8 cellular contexts compared by ENCODE assay signal in the genomic region with DNA sequence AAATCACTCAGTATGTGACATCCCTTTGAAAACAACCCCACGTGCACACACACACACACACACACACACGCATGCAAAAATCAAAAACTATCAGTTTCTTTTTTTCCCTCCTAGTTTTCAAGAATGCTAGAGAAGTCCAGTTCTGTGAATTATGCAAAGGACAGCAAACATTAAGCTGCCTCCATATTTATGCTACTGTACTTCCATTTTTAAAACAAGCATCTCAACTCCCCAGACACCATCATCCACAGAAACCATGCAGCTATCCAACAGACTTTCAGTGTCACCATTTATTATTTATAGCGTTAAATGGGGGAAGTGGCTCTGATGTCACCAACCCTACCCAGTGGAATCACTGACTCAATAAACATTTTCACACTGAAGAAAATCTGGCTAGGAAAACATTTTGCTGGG. TPM values are rescaled to one million over a fixed set of nuclear protein-coding genes. Genes with fewer than 3 reads are reported as not detected.
DNase-seq lines count a peak whose midpoint lies in the region; ATAC-seq, FAIRE-seq and TF ChIP-seq lines count a peak whose summit lies in the region.

No MANE protein-coding gene starts in this region.

- no peaks in the 10 kb centered on the region for H3K9me3 Mint-ChIP-seq in central memory CD8-positive, alpha-beta T cell
- H3K9me3 Mint-ChIP-seq in naive thymus-derived CD4-positive, alpha-beta T cell, result peaks cover 0 to 2% (median 0%) of the 10 kb centered on the region in 11 donors

- peaks cover 65% of the 10 kb centered on the region for H3K4me1 Mint-ChIP-seq in central memory CD8-positive, alpha-beta T cell
- H3K4me1 Mint-ChIP-seq in naive thymus-derived CD4-positive, alpha-beta T cell, result peaks cover 48 to 77% (median 73%) of the 10 kb centered on the region in 7 donors

- peak overlapping the region; percentile 91 for H3K27ac ChIP-seq in naive thymus-derived CD4-positive, alpha-beta T cell (ENCODE audit: low read depth, low read length)

- POLR2A ChIA-PET in naive thymus-derived CD4-positive, alpha-beta T cell (lab: Charles Lee), result interaction anchor here (0.6 to 4.7 kb wide), 9 partner anchors 8 to 617 kb away, joined by 3 to 41 read pairs (median 8); a partner anchor contains a TSS

- FAIRE-seq in HTR-8/SVneo (lab: Jason Lieb, UNC), result no peak

- TF ChIP-seq CTCF in GM12865 (IDR thresholded peaks at IDR 0.05; ENCODE audit: insufficient read depth, low read depth, low read length, missing control alignments), result no peak

- intact Hi-C loops in naive thymus-derived CD4-positive, alpha-beta T cell (cut with micrococcal nuclease), result loop anchor here (2.0 to 10.0 kb wide), 9 partner anchors 37 to 1912 kb away; a partner anchor contains a TSS

- no peaks in the 10 kb centered on the region for H3K27me3 ChIP-seq in naive thymus-derived CD4-positive, alpha-beta T cell (ENCODE audit: control insufficient read depth in 2 of 2, insufficient read depth in 2 of 2, low read length in 2 of 2)

- peaks cover 0 to 4% (median 0%) of the 10 kb centered on the region in 3 experiments for H3K36me3 ChIP-seq in naive thymus-derived CD4-positive, alpha-beta T cell (ENCODE audit: control insufficient read depth in 2 of 3, insufficient read depth in 3 of 3, low read length in 3 of 3)

- peaks cover 6% of the 10 kb centered on the region for H3K36me3 Mint-ChIP-seq in central memory CD8-positive, alpha-beta T cell (ENCODE audit: insufficient read depth)
- peaks cover 0 to 5% (median 0%) of the 10 kb centered on the region in 5 donors for H3K36me3 Mint-ChIP-seq in naive thymus-derived CD4-positive, alpha-beta T cell

- no peaks in the 10 kb centered on the region for H3K9me3 ChIP-seq in naive thymus-derived CD4-positive, alpha-beta T cell (ENCODE audit: control insufficient read depth in 2 of 3, low read length in 3 of 3)

- peak overlapping the region; percentile 99 for H3K27ac Mint-ChIP-seq in central memory CD8-positive, alpha-beta T cell (ENCODE audit: low read depth)
- H3K27ac Mint-ChIP-seq in naive thymus-derived CD4-positive, alpha-beta T cell, result peak overlapping the region; percentile 92 to 98 (median 97)

- H3K4me3 Mint-ChIP-seq in central memory CD8-positive, alpha-beta T cell, result peak overlapping the region; percentile 95
- peak overlapping the region; percentile 93 to 99 (median 96) for H3K4me3 Mint-ChIP-seq in naive thymus-derived CD4-positive, alpha-beta T cell

- peaks cover 36 to 40% of the 10 kb centered on the region in 2 donors for H3K4me1 ChIP-seq in naive thymus-derived CD4-positive, alpha-beta T cell (ENCODE audit: control insufficient read depth in 2 of 2, insufficient read depth in 2 of 2, low read length in 2 of 2)

- H3K27me3 Mint-ChIP-seq in central memory CD8-positive, alpha-beta T cell, result no peaks in the 10 kb centered on the region
- H3K27me3 Mint-ChIP-seq in naive thymus-derived CD4-positive, alpha-beta T cell, result no peaks in the 10 kb centered on the region

- peak overlapping the region; percentile 85 for H3K4me3 ChIP-seq in GM12865 (ENCODE audit: low read depth, low read length)
- peak overlapping the region; percentile 89 for H3K4me3 ChIP-seq in naive thymus-derived CD4-positive, alpha-beta T cell (ENCODE audit: low read length)

- CTCF ChIA-PET in naive thymus-derived CD4-positive, alpha-beta T cell (lab: Charles Lee), result interaction anchor here (0.6 kb wide), 1 partner anchor 36 kb away, joined by 3 read pairs; no protein-coding TSS in a partner anchor

- ATAC-seq in central memory CD8-positive, alpha-beta T cell (replicated peaks; ENCODE audit: extremely low read depth, poor library complexity, severe bottlenecking), result no peak
- ATAC-seq in naive thymus-derived CD4-positive, alpha-beta T cell, result no peak
- no peak for ATAC-seq in HG02884 (IDR thresholded peaks at IDR 0.05; ENCODE audit: unreplicated experiment)
- no peak for ATAC-seq in GM19467 (IDR thresholded peaks at IDR 0.05; ENCODE audit: unreplicated experiment)
- ATAC-seq in HG02798 (IDR thresholded peaks at IDR 0.05; ENCODE audit: poor library complexity, unreplicated experiment), result no peak

- DNase-seq in GM12865 (ENCODE audit: low read depth) (peak; percentile 50), OCI-M1 (lab: John Stamatoyannopoulos, UW) (peak; percentile 55), HTR-8/SVneo (ENCODE audit: insufficient read length, low spot score) (no peak)
- no peak for DNase-seq in central memory CD8-positive, alpha-beta T cell (ENCODE audit: low spot score in 2 of 2)
- peak in 3 of 9 donors; percentile 15 to 49 (median 17) for DNase-seq in naive thymus-derived CD4-positive, alpha-beta T cell

RNA-seq across cellular contexts. Expression of a gene that starts 1.6 kb away (rescaled TPM):
- 10 to 100 TPM; 29.1 to 40.7 (median 33.6) TPM for total RNA-seq in naive thymus-derived CD4-positive, alpha-beta T cell
- 10 to 100 TPM; 15.0 to 21.5 TPM for polyA plus RNA-seq in naive thymus-derived CD4-positive, alpha-beta T cell

Comparison
In these comparisons a context has a peak if more than half of its experiments do, and no peak if none do; other contexts are left out.
1. DNase-seq: peak in GM12865 (single experiment) and OCI-M1 (single experiment); none in central memory CD8-positive, alpha-beta T cell (0 of 2) and HTR-8/SVneo (single experiment).